Comparison of ENCODE assay signal across 17 cellular contexts in genomic region chr4:118348886-118349285, GRCh38. TPM values are rescaled to one million over a fixed set of nuclear protein-coding genes. Genes with fewer than 3 reads are reported as not detected.
DNase-seq lines count a peak whose midpoint lies in the region; ATAC-seq and TF ChIP-seq lines count a peak whose summit lies in the region.
"Had no signal": no experiment of that assay in that cellular context is flagged by ENCODE, and none has a peak within 500 bp of the region (broad histone marks: within the 10 kb centered on the region; RNA-seq: fewer than 3 reads in every experiment).

No MANE protein-coding gene starts in this region.

- POLR2A ChIA-PET in RWPE1 (lab: Yijun Ruan, JAX; ENCODE audit: low non-redundant PET): no interaction called here

- H3K36me3 Mint-ChIP-seq in Calu3 (ENCODE audit: insufficient read depth, unreplicated experiment): peaks cover 44% of the 10 kb centered on the region
- H3K36me3 Mint-ChIP-seq: activated naive CD4-positive, alpha-beta T cell treated with anti-CD3 and anti-CD28 coated beads, Interleukin-2, amount 50 U/mL, for 24 hours; brain; stimulated activated naive B cell treated with anti-CD40 and anti-IgM and Interleukin-4, amounts not matched to agents 10 μg/mL and 1 μg/mL and 100 μg/mL, for 72 hours had no signal

- peak overlapping the region; percentile 90 for H3K27ac Mint-ChIP-seq in Calu3 (ENCODE audit: unreplicated experiment)
- H3K27ac Mint-ChIP-seq: activated naive CD4-positive, alpha-beta T cell treated with anti-CD3 and anti-CD28 coated beads, Interleukin-2, amount 50 U/mL, for 24 hours; stimulated activated naive B cell treated with anti-CD40 and anti-IgM and Interleukin-4, amounts not matched to agents 10 μg/mL and 1 μg/mL and 100 μg/mL, for 72 hours; T-helper 1 cell treated with Interleukin-12 subunit alpha and Interleukin-12 subunit beta and Interleukin-4 antibody, amounts not matched to agents 30 μg/mL and 1 μg/mL, for 36 hours had no signal

- DNase-seq in Calu3: peak; percentile 75
- peak; percentile 73 for DNase-seq in LoVo (ENCODE audit: low spot score)
- peak; percentile 28 for DNase-seq in RWPE1 (ENCODE audit: low spot score)
- peak; percentile 78 to 91 for DNase-seq in left colon
- DNase-seq in activated CD8-positive, alpha-beta memory T cell treated with anti-CD3 and anti-CD28 coated beads for 24 hours: no peak
- no peak for DNase-seq in posterior cingulate gyrus
- DNase-seq: activated CD4-positive, alpha-beta T cell treated with anti-CD3 and anti-CD28 coated beads for 1 hour; HCEC 1CT; NCI-H1105 treated with DMSO at 0.1 percent for 48 hours; NCI-H446; stimulated activated naive B cell treated with anti-CD40 and anti-IgM and Interleukin-4, amounts not matched to agents 10 μg/mL and 1 μg/mL and 100 μg/mL, for 72 hours had no signal

- intact Hi-C loops in Calu3 (cut with micrococcal nuclease; ENCODE audit: unreplicated experiment): no loop called here
- intact Hi-C loops in left colon (cut with DNase I, micrococcal nuclease): no loop called here
- intact Hi-C loops in posterior cingulate gyrus (cut with DNase I): no loop called here

- BruUV-seq in Calu3 (replicated peaks; lab: Mats Ljungman, UMichigan): no TSS peak

- H3K27me3 Mint-ChIP-seq in Calu3 (ENCODE audit: unreplicated experiment): no peaks in the 10 kb centered on the region

- no peak overlapping the region for H3K27ac ChIP-seq in RWPE1
- H3K27ac ChIP-seq: vagina had no signal

- CTCF ChIA-PET in Calu3 (lab: Charles Lee) (no interaction called here), RWPE1 (lab: Yijun Ruan, JAX) (no interaction called here)

- TF ChIP-seq CTCF in Calu3 (IDR thresholded peaks at IDR 0.05; ENCODE audit: unreplicated experiment): no peak
- no peak for TF ChIP-seq CTCF in RWPE1 (conservative IDR thresholded peaks at IDR 0.05; ENCODE audit: low read depth)

- H3K4me3 Mint-ChIP-seq in Calu3 (ENCODE audit: low read depth, unreplicated experiment): peak overlapping the region; percentile 93
- H3K4me3 Mint-ChIP-seq: activated naive CD4-positive, alpha-beta T cell treated with anti-CD3 and anti-CD28 coated beads, Interleukin-2, amount 50 U/mL, for 24 hours; stimulated activated naive B cell treated with anti-CD40 and anti-IgM and Interleukin-4, amounts not matched to agents 10 μg/mL and 1 μg/mL and 100 μg/mL, for 72 hours; T-helper 1 cell treated with Interleukin-12 subunit alpha and Interleukin-12 subunit beta and Interleukin-4 antibody, amounts not matched to agents 30 μg/mL and 1 μg/mL, for 36 hours had no signal

- peaks cover 41% of the 10 kb centered on the region for H3K4me1 Mint-ChIP-seq in Calu3 (ENCODE audit: low read depth, unreplicated experiment)

- ATAC-seq in left colon: peak; percentile 74
- no peak for ATAC-seq in GM21529 (IDR thresholded peaks at IDR 0.05; ENCODE audit: unreplicated experiment)
- no peak for ATAC-seq in HG03025 (IDR thresholded peaks at IDR 0.05; ENCODE audit: low FRiP score, unreplicated experiment)
- ATAC-seq: stimulated activated naive B cell treated with anti-CD40 and anti-IgM and Interleukin-4, amounts not matched to agents 10 μg/mL and 1 μg/mL and 100 μg/mL, for 72 hours had no signal

- no peaks in the 10 kb centered on the region for H3K9me3 Mint-ChIP-seq in Calu3 (ENCODE audit: low read depth, unreplicated experiment)
- H3K9me3 Mint-ChIP-seq: activated naive CD4-positive, alpha-beta T cell treated with anti-CD3 and anti-CD28 coated beads, Interleukin-2, amount 50 U/mL, for 24 hours; stimulated activated naive B cell treated with anti-CD40 and anti-IgM and Interleukin-4, amounts not matched to agents 10 μg/mL and 1 μg/mL and 100 μg/mL, for 72 hours; T-helper 1 cell treated with Interleukin-12 subunit alpha and Interleukin-12 subunit beta and Interleukin-4 antibody, amounts not matched to agents 30 μg/mL and 1 μg/mL, for 36 hours had no signal

RNA-seq across cellular contexts. Expression of gene PRSS12, which starts 3.9 kb away (rescaled TPM):
- total RNA-seq in Calu3 (2022) (44.4 and 48.7 TPM in 2 replicates), left colon (10 to 100 TPM; 27.7 to 46.5 TPM)

Comparison
In these comparisons a context has a peak if more than half of its experiments do, and no peak if none do; other contexts are left out.
1. DNase-seq: peak in Calu3 (single experiment), LoVo (single experiment), RWPE1 (single experiment) and left colon (2 of 2); none in activated CD8-positive, alpha-beta memory T cell treated with anti-CD3 and anti-CD28 coated beads for 24 hours (single experiment) and posterior cingulate gyrus (0 of 10).